Comparison of ENCODE assay signal across 8 cellular contexts in the genomic region with DNA sequence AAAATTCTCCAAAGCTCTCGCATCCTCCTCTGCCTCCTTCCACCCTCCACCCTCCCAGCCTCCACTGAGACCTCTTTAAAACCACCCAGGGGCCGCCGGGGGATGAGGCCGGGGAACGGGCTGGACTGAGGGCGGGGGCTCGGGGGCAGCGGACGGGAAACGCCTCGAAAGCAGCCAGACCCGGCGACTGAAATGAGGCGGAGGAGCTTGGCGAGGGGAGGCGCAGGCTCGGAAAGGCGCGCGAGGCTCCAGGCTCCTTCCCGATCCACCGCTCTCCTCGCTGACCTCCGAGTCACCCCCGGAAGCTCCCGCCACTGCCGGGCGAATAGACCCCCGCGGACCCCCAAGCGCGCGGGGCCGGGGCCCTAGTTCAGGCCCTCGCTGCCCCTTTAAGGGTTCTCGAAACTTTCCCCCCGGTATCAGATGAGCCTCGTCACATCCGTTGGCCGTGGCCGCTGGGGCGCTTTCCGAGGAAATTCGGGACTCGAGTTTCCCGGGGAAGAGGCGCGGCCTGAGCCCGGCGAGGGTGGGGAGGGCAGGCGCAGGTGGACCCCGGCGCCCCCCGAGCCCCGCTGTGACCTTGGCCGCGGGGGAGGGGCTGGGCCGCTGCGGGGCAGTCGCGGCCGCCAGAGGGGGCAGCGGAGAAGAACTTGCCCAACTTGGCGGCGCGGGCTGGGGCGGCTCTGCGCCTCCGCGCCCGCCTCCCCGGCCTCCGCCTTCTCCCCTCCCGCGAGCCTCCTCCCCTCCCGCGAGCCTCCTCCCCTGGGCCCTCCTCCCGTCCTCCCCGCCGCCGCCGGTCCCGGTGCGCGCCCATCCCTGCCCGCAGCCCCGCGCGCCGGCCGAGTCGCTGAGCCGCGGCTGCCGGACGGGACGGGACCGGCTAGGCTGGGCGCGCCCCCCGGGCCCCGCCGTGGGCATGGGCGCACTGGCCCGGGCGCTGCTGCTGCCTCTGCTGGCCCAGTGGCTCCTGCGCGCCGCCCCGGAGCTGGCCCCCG. TPM values are rescaled to one million over a fixed set of nuclear protein-coding genes. Genes with fewer than 3 reads are reported as not detected.
DNase-seq lines count a peak whose midpoint lies in the region; ATAC-seq and TF ChIP-seq lines count a peak whose summit lies in the region.

A gene (plus strand): TSS at position 813 of the 995 bp plus-strand sequence. CDS start 104 bp downstream, at position 917.

- ATAC-seq in GM21515 (IDR thresholded peaks at IDR 0.05; ENCODE audit: unreplicated experiment), result no peak

- no peaks in the 10 kb centered on the region for H3K9me3 Mint-ChIP-seq in endodermal cell

- H3K9ac ChIP-seq in endodermal cell (ENCODE audit: extremely low read depth, low read length, poor library complexity, severe bottlenecking), result no peak within 1 kb of the TSS

- peaks cover 13% of the 10 kb centered on the region for H3K4me1 Mint-ChIP-seq in endodermal cell

- in situ Hi-C loops in GM13976 (cut with MboI; ENCODE audit: low sequenced_read_pairs, unreplicated experiment), result no loop called here

- H3K27ac Mint-ChIP-seq in endodermal cell, result no peak within 1 kb of the TSS

- H3K4me1 ChIP-seq in endodermal cell (ENCODE audit: control insufficient read depth, insufficient read depth, low read length), result no peaks in the 10 kb centered on the region

- H3K9me3 ChIP-seq in MG63, result no peaks in the 10 kb centered on the region
- no peaks in the 10 kb centered on the region for H3K9me3 ChIP-seq in endodermal cell (ENCODE audit: control insufficient read depth, low read length)

- TF ChIP-seq CTCF in 22Rv1 (IDR thresholded peaks at IDR 0.05) (peak; percentile 80), GM13976 (IDR thresholded peaks at IDR 0.05; ENCODE audit: borderline replicate concordance, control extremely low read depth, extremely low read depth, insufficient read depth, missing control alignments) (peak; percentile 53), endodermal cell (conservative IDR thresholded peaks at IDR 0.05) (peak; percentile 90)

- H3K27me3 Mint-ChIP-seq in endodermal cell (ENCODE audit: insufficient read depth), result peaks cover 38% of the 10 kb centered on the region

- peak; percentile 79 for DNase-seq in GM13976 (ENCODE audit: low spot score)
- DNase-seq in MG63, result peak; percentile 90
- DNase-seq in activated CD4-positive, alpha-beta T cell treated with anti-CD3 and anti-CD28 coated beads, Interleukin-2, amount 50 U/mL, for 48 hours, result peak; percentile 52 to 53
- DNase-seq in endodermal cell, result peak; percentile 90
- peak; percentile 63 to 82 for DNase-seq in lung microvascular endothelial cell (ENCODE audit: low read depth in 2 of 2)
- DNase-seq in stimulated activated CD4-positive, alpha-beta T cell treated with anti-CD3 and anti-CD28 coated beads, TNF-alpha, amount 100 ng/mL, for 4 hours (ENCODE audit: low read depth in 3 of 3), result peak; percentile 7 to 30 (median 24)

- H3K36me3 Mint-ChIP-seq in endodermal cell (ENCODE audit: low read depth), result no peaks in the 10 kb centered on the region

- no peaks in the 10 kb centered on the region for H3K27me3 ChIP-seq in MG63
- peaks cover 37% of the 10 kb centered on the region for H3K27me3 ChIP-seq in endodermal cell (ENCODE audit: control insufficient read depth, insufficient read depth, low read length, poor library complexity, severe bottlenecking)

- H3K4me3 Mint-ChIP-seq in endodermal cell, result peak within 1 kb of the TSS; percentile 62

- WGBS in endodermal cell (ENCODE audit: insufficient coverage in 1 of 2, insufficient read length in 1 of 2), 2 experiments, result 0% methylated on average over 17 to 110 of the region's 111 CpGs

- H3K4me3 ChIP-seq in MG63, result peak within 1 kb of the TSS; percentile 93
- peak within 1 kb of the TSS; percentile 74 for H3K4me3 ChIP-seq in endodermal cell (ENCODE audit: low read length)

- H3K36me3 ChIP-seq in MG63, result peaks cover 25% of the 10 kb centered on the region
- H3K36me3 ChIP-seq in endodermal cell (ENCODE audit: control insufficient read depth, insufficient read depth, low read length), result no peaks in the 10 kb centered on the region

- peak within 1 kb of the TSS; percentile 27; the same call in 1 of the 2 replicates for H3K27ac ChIP-seq in 22Rv1
- no peak within 1 kb of the TSS for H3K27ac ChIP-seq in endodermal cell (ENCODE audit: low read depth, low read length)

RNA-seq across cellular contexts. Expression of the gene that starts here (rescaled TPM):
- total RNA-seq in MG63 (2014; rRNA removed; shearing (Covaris generic); ENCODE audit: low replicate concordance), result 211 and 220 TPM in 2 replicates
- total RNA-seq in endodermal cell, result 10 to 100 TPM in 1 of 2 donors, 1 to 10 TPM in 1; 9.1 to 16.7 TPM
- polyA plus RNA-seq in endodermal cell (2013, experiment 1 of 2), result 11.3 TPM
- polyA plus RNA-seq in endodermal cell (2013, experiment 2 of 2), result 8.9 TPM
- total RNA-seq in lung microvascular endothelial cell, result 178 and 323 TPM in 2 replicates

Comparison
In these comparisons a context has a peak if more than half of its experiments do, and no peak if none do; other contexts are left out.
1. RNA of the gene that starts here (total RNA-seq): 178 to 323 TPM in lung microvascular endothelial cell and 211 to 220 TPM in MG63; 9.1 to 16.7 TPM in endodermal cell; every median in the first group is over 10 times any median in the second.
2. DNase-seq: peak in every context shown above with its lines; median percentile 90 in MG63; 90 in endodermal cell; 79 in GM13976; 72 in lung microvascular endothelial cell; 52 in activated CD4-positive, alpha-beta T cell treated with anti-CD3 and anti-CD28 coated beads, Interleukin-2, amount 50 U/mL, for 48 hours; 24 in stimulated activated CD4-positive, alpha-beta T cell treated with anti-CD3 and anti-CD28 coated beads, TNF-alpha, amount 100 ng/mL, for 4 hours.
3. Peak in every context shown above with its lines, with median percentiles within 50 percentile points of each other: CTCF ChIP-seq.